Comparison of ENCODE assay signal across 36 cellular contexts in genomic region chr6:159992366-159992765, GRCh38.
"Had no signal": no experiment of that assay in that cellular context is flagged by ENCODE, and none has a peak within 500 bp of the region (broad histone marks: within the 10 kb centered on the region; RNA-seq: fewer than 3 reads in every experiment).

No MANE protein-coding gene starts in this region.

- H3K4me3 ChIP-seq: ascending aorta, PC-9 had no signal

- H3K27ac ChIP-seq: ascending aorta, PC-9, RWPE1, VCaP had no signal

- FAIRE-seq: RCC 7860 had no signal

- H3K27ac Mint-ChIP-seq: activated B cell treated with CpG ODN at 0.5 μM for 24 hours; activated CD4-positive, alpha-beta memory T cell treated with anti-CD3 and anti-CD28 coated beads for 36 hours; activated CD8-positive, alpha-beta memory T cell treated with anti-CD3 and anti-CD28 coated beads, Interleukin-2, amount 10 ng/mL, durations not matched to agents 7 days and 5 days; activated naive CD4-positive, alpha-beta T cell treated with anti-CD3 and anti-CD28 coated beads, Interleukin-2, amount 50 U/mL, for 24 hours; activated naive CD8-positive, alpha-beta T cell treated with anti-CD3 and anti-CD28 coated beads, Interleukin-2, amount 10 ng/mL, durations not matched to agents 7 days and 5 days; activated T-helper 2 cell treated with anti-CD3 and anti-CD28 coated beads, Interferon-gamma antibody, Interleukin-2, Interleukin-4, amounts not matched to agents 10 μg/mL and 5 μg/mL and 100 μg/mL, durations not matched to agents 14 hours and 24 hours and 36 hours had no signal

- H3K4me2 ChIP-seq: PC-9 had no signal

- H3K9me3 ChIP-seq: ascending aorta had no signal

- DNase-seq: activated B cell treated with CpG ODN at 0.5 μM for 24 hours; activated CD4-positive, alpha-beta memory T cell treated with anti-CD3 and anti-CD28 coated beads for 36 hours; activated CD4-positive, alpha-beta T cell treated with anti-CD3 and anti-CD28 coated beads for 4 hours; activated CD4-positive, alpha-beta T cell treated with anti-CD3 and anti-CD28 coated beads, Interleukin-2, amount 50 U/mL, for 1 hour; activated CD4-positive, CD25-positive, alpha-beta regulatory T cell treated with anti-CD3 and anti-CD28 coated beads, Interleukin-2, amount 50 U/mL, for 72 hours; activated CD8-positive, alpha-beta memory T cell treated with anti-CD3 and anti-CD28 coated beads for 24 hours; activated CD8-positive, alpha-beta memory T cell treated with anti-CD3 and anti-CD28 coated beads, Interleukin-2, amount 10 ng/mL, durations not matched to agents 7 days and 5 days; activated CD8-positive, alpha-beta memory T cell treated with anti-CD3 and anti-CD28 coated beads, Interleukin-2, amount 50 U/mL, for 48 hours; activated gamma-delta T cell; activated naive CD4-positive, alpha-beta T cell treated with Interleukin-2 at 50 U/mL for 16 hours; activated naive CD8-positive, alpha-beta T cell treated with anti-CD3 and anti-CD28 coated beads, Interleukin-2, amount 10 ng/mL, durations not matched to agents 7 days and 5 days; activated T-cell treated with anti-CD3 and anti-CD28 coated beads, Interleukin-2, amount 50 U/mL, for 72 hours; amygdala; Karpas-422; NCI-H1048; NCI-H1105 treated with DMSO at 0.1 percent for 48 hours; NCI-H1436; NCI-H1694; NCI-H1930; NCI-H2081 treated with DMSO at 0.1 percent for 48 hours; NCI-H345; NCI-H524 treated with DMSO at 0.1 percent for 48 hours; NK-92 treated with Interleukin-12 subunit alpha and Interleukin-12 subunit beta, amount 100 ng/mL, for 24 hours; PC-9; SIG-M5; SW 1271; T-helper 1 cell; T-helper 2 cell; T-helper 9 cell had no signal

- H3K4me3 Mint-ChIP-seq: activated B cell treated with CpG ODN at 0.5 μM for 24 hours; activated CD4-positive, alpha-beta memory T cell treated with anti-CD3 and anti-CD28 coated beads for 36 hours; activated CD8-positive, alpha-beta memory T cell treated with anti-CD3 and anti-CD28 coated beads, Interleukin-2, amount 10 ng/mL, durations not matched to agents 7 days and 5 days; activated naive CD4-positive, alpha-beta T cell treated with anti-CD3 and anti-CD28 coated beads, Interleukin-2, amount 50 U/mL, for 24 hours; activated naive CD8-positive, alpha-beta T cell treated with anti-CD3 and anti-CD28 coated beads, Interleukin-2, amount 10 ng/mL, durations not matched to agents 7 days and 5 days; activated T-cell treated with anti-CD3 and anti-CD28 coated beads, Interleukin-2, amount 50 U/mL, for 72 hours had no signal

- H3K27me3 ChIP-seq: ascending aorta had no signal

- H2AFZ ChIP-seq: PC-9 had no signal

- ATAC-seq: activated CD8-positive, alpha-beta memory T cell treated with anti-CD3 and anti-CD28 coated beads, Interleukin-2, amount 10 ng/mL, durations not matched to agents 7 days and 5 days; activated T-cell treated with anti-CD3 and anti-CD28 coated beads, Interleukin-2, amount 50 U/mL, for 72 hours; Right ventricle myocardium inferior had no signal

- H3K27me3 Mint-ChIP-seq: activated B cell treated with CpG ODN at 0.5 μM for 24 hours; activated CD4-positive, alpha-beta memory T cell treated with anti-CD3 and anti-CD28 coated beads for 36 hours; activated CD8-positive, alpha-beta memory T cell treated with anti-CD3 and anti-CD28 coated beads, Interleukin-2, amount 10 ng/mL, durations not matched to agents 7 days and 5 days; activated naive CD4-positive, alpha-beta T cell treated with anti-CD3 and anti-CD28 coated beads, Interleukin-2, amount 50 U/mL, for 24 hours; activated naive CD8-positive, alpha-beta T cell treated with anti-CD3 and anti-CD28 coated beads, Interleukin-2, amount 10 ng/mL, durations not matched to agents 7 days and 5 days had no signal
